Comparison of ENCODE assay signal across 16 cellular contexts in the genomic region with DNA sequence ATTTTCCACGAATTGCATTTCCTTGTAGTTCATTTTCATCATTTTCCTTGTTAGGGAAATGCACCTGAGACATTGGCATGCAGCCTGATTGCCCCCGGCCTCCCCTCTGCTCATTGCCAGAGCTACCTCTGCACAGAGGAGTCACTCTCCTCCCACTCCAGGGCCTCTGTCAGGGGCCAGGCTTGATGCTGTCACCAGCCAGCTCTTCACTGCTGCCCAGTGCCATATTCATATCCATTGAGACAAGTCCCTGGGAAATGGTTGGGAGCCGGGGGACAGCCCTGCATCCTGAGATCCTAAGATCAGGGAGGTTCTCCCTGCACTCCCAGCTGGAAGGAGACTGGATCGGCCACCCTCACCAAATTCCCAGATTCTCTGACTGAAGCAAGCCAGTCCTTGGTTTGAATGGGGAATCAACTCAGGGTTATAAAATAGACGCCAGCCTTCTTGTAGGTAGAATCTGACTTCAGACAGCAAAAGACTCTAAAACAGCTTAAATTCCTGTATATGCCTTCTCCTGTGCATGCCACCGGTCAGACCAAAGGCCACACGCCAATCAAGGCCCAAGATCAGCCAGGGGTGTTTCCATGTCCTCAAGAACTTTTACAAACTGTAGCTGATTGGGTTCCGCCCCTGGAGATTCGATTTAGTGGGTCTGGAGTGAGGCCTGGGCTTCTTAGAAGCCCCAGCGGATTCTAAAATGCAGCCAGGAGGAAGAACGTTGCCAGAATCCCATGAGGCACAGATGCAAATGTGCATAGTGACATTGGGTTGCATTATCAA.
DNase-seq lines count a peak whose midpoint lies in the region; ATAC-seq and TF ChIP-seq lines count a peak whose summit lies in the region.
"Had no signal": no experiment of that assay in that cellular context is flagged by ENCODE, and none has a peak within 500 bp of the region (broad histone marks: within the 10 kb centered on the region; RNA-seq: fewer than 3 reads in every experiment).

No MANE protein-coding gene starts in this region.

- no peak overlapping the region for H3K27ac ChIP-seq in effector memory CD4-positive, alpha-beta T cell (ENCODE audit: insufficient read depth, low read length, poor library complexity, severe bottlenecking)
- H3K27ac ChIP-seq: HL-60 had no signal

- intact Hi-C loops in natural killer cell (cut with micrococcal nuclease) = no loop called here

- H3K27me3 Mint-ChIP-seq in natural killer cell treated with Interleukin-12 subunit alpha and Interleukin-12 subunit beta and Interleukin-15 and Interleukin-18, amount 100 ng/mL, for 72 hours = no peaks in the 10 kb centered on the region
- H3K27me3 Mint-ChIP-seq in natural killer cell (ENCODE audit: low read depth in 2 of 2) = no peaks in the 10 kb centered on the region
- peaks cover 14% of the 10 kb centered on the region for H3K27me3 Mint-ChIP-seq in chondrocyte (ENCODE audit: low read depth)
- peaks cover 7% of the 10 kb centered on the region for H3K27me3 Mint-ChIP-seq in nephron (ENCODE audit: low read depth)
- H3K27me3 Mint-ChIP-seq: CD4-positive, alpha-beta T cell had no signal

- H3K4me3 ChIP-seq in effector memory CD4-positive, alpha-beta T cell (ENCODE audit: insufficient read depth, low read depth, low read length, poor library complexity, severe bottlenecking) = no peak overlapping the region
- H3K4me3 ChIP-seq: HAP-1 had no signal

- no peaks in the 10 kb centered on the region for H3K9me3 ChIP-seq in effector memory CD4-positive, alpha-beta T cell (ENCODE audit: control insufficient read depth, low read length)
- H3K9me3 ChIP-seq: HAP-1 had no signal

- no peak for DNase-seq in natural killer cell treated with Interleukin-12 subunit alpha and Interleukin-12 subunit beta and Interleukin-15 and Interleukin-18, amount 100 ng/mL, for 72 hours (ENCODE audit: low spot score)
- DNase-seq in natural killer cell = no peak
- peak; percentile 56 for DNase-seq in chondrocyte (ENCODE audit: low spot score)
- DNase-seq in effector memory CD4-positive, alpha-beta T cell = no peak
- DNase-seq in NCI-H748 (lab: John Stamatoyannopoulos, UW; ENCODE audit: unreplicated experiment) = no peak
- no peak for DNase-seq in germinal center (ENCODE audit: low spot score)
- DNase-seq: 8988T; AML-193; C1 segment of cervical spinal cord; CD4-positive, alpha-beta T cell; DMS79; GOT3; KBM-7 had no signal

- no peaks in the 10 kb centered on the region for H3K36me3 ChIP-seq in effector memory CD4-positive, alpha-beta T cell (ENCODE audit: control insufficient read depth, insufficient read depth, low read length)
- H3K36me3 ChIP-seq: HAP-1 had no signal

- H3K27me3 ChIP-seq in effector memory CD4-positive, alpha-beta T cell (replicated peaks; ENCODE audit: control insufficient read depth, insufficient read depth, low read length, poor library complexity, severe bottlenecking) = no peaks in the 10 kb centered on the region

- TF ChIP-seq CTCF in natural killer cell (IDR thresholded peaks at IDR 0.05) (no peak), chondrocyte (IDR thresholded peaks at IDR 0.05) (no peak), nephron (IDR thresholded peaks at IDR 0.05; ENCODE audit: unreplicated experiment in 3 of 3) (no peak)

- H3K27ac Mint-ChIP-seq in natural killer cell treated with Interleukin-12 subunit alpha and Interleukin-12 subunit beta and Interleukin-15 and Interleukin-18, amount 100 ng/mL, for 72 hours = peak overlapping the region; percentile 37 to 86
- peak overlapping the region in 1 of 2 donors; percentile 25 for H3K27ac Mint-ChIP-seq in natural killer cell
- H3K27ac Mint-ChIP-seq in chondrocyte (ENCODE audit: unreplicated experiment) = no peak overlapping the region
- peak overlapping the region in 2 of 3 experiments; percentile 25 to 66 for H3K27ac Mint-ChIP-seq in nephron
- H3K27ac Mint-ChIP-seq: CD4-positive, alpha-beta T cell had no signal

- no peak overlapping the region for H3K4me3 Mint-ChIP-seq in natural killer cell treated with Interleukin-12 subunit alpha and Interleukin-12 subunit beta and Interleukin-15 and Interleukin-18, amount 100 ng/mL, for 72 hours
- no peak overlapping the region for H3K4me3 Mint-ChIP-seq in natural killer cell
- no peak overlapping the region for H3K4me3 Mint-ChIP-seq in chondrocyte (ENCODE audit: unreplicated experiment)
- H3K4me3 Mint-ChIP-seq in nephron = no peak overlapping the region
- H3K4me3 Mint-ChIP-seq: CD4-positive, alpha-beta T cell had no signal

- H3K4me1 Mint-ChIP-seq in natural killer cell treated with Interleukin-12 subunit alpha and Interleukin-12 subunit beta and Interleukin-15 and Interleukin-18, amount 100 ng/mL, for 72 hours (ENCODE audit: low read depth in 2 of 2) = peaks cover 18 to 33% of the 10 kb centered on the region in 2 donors
- H3K4me1 Mint-ChIP-seq in natural killer cell = peaks cover 14% of the 10 kb centered on the region in 2 donors
- peaks cover 3% of the 10 kb centered on the region for H3K4me1 Mint-ChIP-seq in chondrocyte (ENCODE audit: low read depth)
- peaks cover 24% of the 10 kb centered on the region for H3K4me1 Mint-ChIP-seq in nephron

- H3K4me1 ChIP-seq in effector memory CD4-positive, alpha-beta T cell (ENCODE audit: control insufficient read depth, insufficient read depth, low read length, poor library complexity, severe bottlenecking) = peaks cover 9% of the 10 kb centered on the region

- ATAC-seq in natural killer cell treated with Interleukin-12 subunit alpha and Interleukin-12 subunit beta and Interleukin-15 and Interleukin-18, amount 100 ng/mL, for 72 hours = no peak
- ATAC-seq in natural killer cell = no peak

- no peaks in the 10 kb centered on the region for H3K36me3 Mint-ChIP-seq in natural killer cell treated with Interleukin-12 subunit alpha and Interleukin-12 subunit beta and Interleukin-15 and Interleukin-18, amount 100 ng/mL, for 72 hours
- H3K36me3 Mint-ChIP-seq in natural killer cell = no peaks in the 10 kb centered on the region
- H3K36me3 Mint-ChIP-seq in chondrocyte (ENCODE audit: low read depth) = no peaks in the 10 kb centered on the region
- peaks cover 3% of the 10 kb centered on the region for H3K36me3 Mint-ChIP-seq in nephron (ENCODE audit: low read depth)

- H3K9me3 Mint-ChIP-seq in natural killer cell treated with Interleukin-12 subunit alpha and Interleukin-12 subunit beta and Interleukin-15 and Interleukin-18, amount 100 ng/mL, for 72 hours = no peaks in the 10 kb centered on the region
- H3K9me3 Mint-ChIP-seq in natural killer cell (no peaks in the 10 kb centered on the region), chondrocyte (ENCODE audit: low read depth) (no peaks in the 10 kb centered on the region), nephron (no peaks in the 10 kb centered on the region)
- H3K9me3 Mint-ChIP-seq: CD4-positive, alpha-beta T cell had no signal
